Comparison of ENCODE assay signal across 25 cellular contexts in the genomic region with DNA sequence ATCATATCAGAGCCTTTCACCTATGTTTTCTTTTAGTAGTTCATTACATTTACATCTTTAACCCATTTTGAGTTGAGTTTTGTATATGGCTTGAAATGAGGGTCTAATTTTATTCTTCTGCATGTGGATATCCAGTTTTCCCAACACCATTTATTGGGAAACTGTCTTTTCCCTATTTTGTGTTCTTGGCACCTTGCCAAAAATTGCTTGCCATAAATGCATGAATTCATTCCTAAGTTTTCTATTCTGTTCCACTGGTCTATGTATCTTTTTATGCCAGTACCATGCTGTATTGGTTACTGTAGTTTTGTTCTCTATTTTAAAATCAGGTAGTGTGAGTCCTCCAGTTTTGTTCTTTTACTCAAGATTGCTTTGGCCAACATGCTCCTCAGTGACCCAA.
DNase-seq lines count a peak whose midpoint lies in the region; ATAC-seq, FAIRE-seq and TF ChIP-seq lines count a peak whose summit lies in the region.
"Had no signal": no experiment of that assay in that cellular context is flagged by ENCODE, and none has a peak within 500 bp of the region (broad histone marks: within the 10 kb centered on the region; RNA-seq: fewer than 3 reads in every experiment).

No MANE protein-coding gene starts in this region.

- POLR2A ChIA-PET in SK-N-SH (lab: Yijun Ruan, JAX): no interaction called here
- POLR2A ChIA-PET in HEK293 (lab: Yijun Ruan, JAX): no interaction called here
- POLR2A ChIA-PET in GM12878 (lab: Charles Lee): no interaction called here
- POLR2A ChIA-PET in activated CD4-positive, alpha-beta memory T cell treated with anti-CD3 and anti-CD28 coated beads for 36 hours (lab: Charles Lee): no interaction called here

- no peaks in the 10 kb centered on the region for H3K9me2 ChIP-seq in SK-N-SH

- H3K4me2 ChIP-seq in SK-N-SH: no peak overlapping the region
- H3K4me2 ChIP-seq in GM12878 (ENCODE audit: control insufficient read depth, insufficient read depth): no peak overlapping the region
- H3K4me2 ChIP-seq: A549; BLaER1 treated with 17β-estradiol and CSF1 and Interleukin-3, amounts not matched to agents 10 nM and 100 nM had no signal

- no peak overlapping the region for H3K9ac ChIP-seq in SK-N-SH
- no peak overlapping the region for H3K9ac ChIP-seq in GM12878 (ENCODE audit: control insufficient read depth, insufficient read depth, low read length)
- H3K9ac ChIP-seq: BLaER1 treated with 17β-estradiol and CSF1 and Interleukin-3, amounts not matched to agents 10 nM and 100 nM had no signal

- H3K4me1 ChIP-seq in SK-N-SH (ENCODE audit: control insufficient read depth in 1 of 2, insufficient read depth in 2 of 2, low read depth in 1 of 2, low read length in 1 of 2) (no peaks in the 10 kb centered on the region), HEK293 (ENCODE audit: control insufficient read depth, insufficient read depth, low read length) (no peaks in the 10 kb centered on the region), GM12878 (ENCODE audit: control insufficient read depth, insufficient read depth, low read length) (no peaks in the 10 kb centered on the region), adrenal gland (replicated peaks in 1 of 2) (no peaks in the 10 kb centered on the region)
- H3K4me1 ChIP-seq: A549; BLaER1 treated with 17β-estradiol and CSF1 and Interleukin-3, amounts not matched to agents 10 nM and 100 nM had no signal

- H3K27ac ChIP-seq in SK-N-SH (ENCODE audit: low read depth in 2 of 2, low read length in 1 of 2): no peak overlapping the region
- no peak overlapping the region for H3K27ac ChIP-seq in HEK293 (ENCODE audit: extremely low read depth, low read depth, low read length)
- H3K27ac ChIP-seq in GM12878 (ENCODE audit: control insufficient read depth, insufficient read depth): no peak overlapping the region
- H3K27ac ChIP-seq in adrenal gland: no peak overlapping the region
- H3K27ac ChIP-seq: 22Rv1; A549; BLaER1 treated with 17β-estradiol and CSF1 and Interleukin-3, amounts not matched to agents 10 nM and 100 nM; C4-2B had no signal

- BruUV-seq in GM12878 (replicated peaks; lab: Mats Ljungman, UMichigan): no TSS peak

- TF ChIP-seq EP300 in SK-N-SH (IDR thresholded peaks at IDR 0.05; ENCODE audit: borderline replicate concordance in 1 of 2, low read depth in 1 of 2, low read length in 1 of 2): no peak
- TF ChIP-seq EP300 in Ishikawa (IDR thresholded peaks at IDR 0.05; ENCODE audit: borderline replicate concordance): no peak
- no peak for TF ChIP-seq EP300 in GM12878 (IDR thresholded peaks at IDR 0.05; ENCODE audit: borderline replicate concordance in 1 of 2, control insufficient read depth in 1 of 2, low read depth in 2 of 2, low read length in 2 of 2)

- no peak for FAIRE-seq in GM12878 (lab: Jason Lieb, UNC)
- FAIRE-seq: A549, GM12891 had no signal

- no peak for TF ChIP-seq RAD21 in SK-N-SH (IDR thresholded peaks at IDR 0.05; ENCODE audit: low read length)
- TF ChIP-seq RAD21 in Ishikawa (IDR thresholded peaks at IDR 0.05; ENCODE audit: low read depth): no peak
- no peak for TF ChIP-seq RAD21 in GM12878 (IDR thresholded peaks at IDR 0.05; ENCODE audit: insufficient read depth, low read depth, low read length)

- TF ChIP-seq CTCF in SK-N-SH (IDR thresholded peaks at IDR 0.05): no peak
- TF ChIP-seq CTCF in HEK293 (tag by site-specific recombination; IDR thresholded peaks at IDR 0.05): no peak
- TF ChIP-seq CTCF in GM12878 (IDR thresholded peaks at IDR 0.05 in 2 of 3, conservative IDR thresholded peaks at IDR 0.05 in 1 of 3; ENCODE audit: control insufficient read depth in 2 of 3, extremely low read depth in 1 of 3, insufficient read depth in 1 of 3, low read depth in 3 of 3, low read length in 3 of 3): no peak
- no peak for TF ChIP-seq CTCF in adrenal gland (IDR thresholded peaks at IDR 0.05)

- RAD21 ChIA-PET in GM12878 (lab: Charles Lee; ENCODE audit: unreplicated experiment): no interaction called here

- H3K36me3 Mint-ChIP-seq in activated CD4-positive, alpha-beta memory T cell treated with anti-CD3 and anti-CD28 coated beads for 36 hours: no peaks in the 10 kb centered on the region
- H3K36me3 Mint-ChIP-seq: CD8-positive, alpha-beta T cell had no signal

- H3K4me3 ChIP-seq in SK-N-SH (ENCODE audit: low read depth in 2 of 2, low read length in 1 of 2) (no peak overlapping the region), HEK293 (ENCODE audit: low read depth, low read length) (no peak overlapping the region), GM12878 (no peak overlapping the region), adrenal gland (no peak overlapping the region)
- H3K4me3 ChIP-seq: A549; BLaER1 treated with 17β-estradiol and CSF1 and Interleukin-3, amounts not matched to agents 10 nM and 100 nM had no signal

- no peaks in the 10 kb centered on the region for H3K27me3 Mint-ChIP-seq in activated CD4-positive, alpha-beta memory T cell treated with anti-CD3 and anti-CD28 coated beads for 36 hours

- H2AFZ ChIP-seq in SK-N-SH (ENCODE audit: low read depth) (no peak overlapping the region), GM12878 (ENCODE audit: control insufficient read depth, low read depth, low read length) (no peak overlapping the region)

- no peak overlapping the region for H3K27ac Mint-ChIP-seq in activated CD4-positive, alpha-beta memory T cell treated with anti-CD3 and anti-CD28 coated beads for 36 hours
- H3K27ac Mint-ChIP-seq: B cell; CD4-positive, alpha-beta T cell; CD8-positive, alpha-beta T cell had no signal

- CTCF ChIA-PET in SK-N-SH (lab: Yijun Ruan, JAX) (no interaction called here), HEK293 (lab: Yijun Ruan, JAX) (no interaction called here), GM12878 (lab: Yijun Ruan, JAX) (no interaction called here)
- CTCF ChIA-PET in activated CD4-positive, alpha-beta memory T cell treated with anti-CD3 and anti-CD28 coated beads for 36 hours (lab: Charles Lee): no interaction called here

- no peaks in the 10 kb centered on the region for H4K20me1 ChIP-seq in SK-N-SH (ENCODE audit: insufficient read depth)
- H4K20me1 ChIP-seq in GM12878 (ENCODE audit: control insufficient read depth, insufficient read depth): no peaks in the 10 kb centered on the region
- H4K20me1 ChIP-seq: BLaER1 treated with 17β-estradiol and CSF1 and Interleukin-3, amounts not matched to agents 10 nM and 100 nM had no signal

- ATAC-seq in SK-N-SH treated with all-trans-retinoic acid at 6 μM for 48 hours: no peak
- ATAC-seq in GM12878: no peak
- no peak for ATAC-seq in GM18868 (IDR thresholded peaks at IDR 0.05; ENCODE audit: unreplicated experiment)
- ATAC-seq: A549; CD8-positive, alpha-beta T cell had no signal

- no peak overlapping the region for H3K4me3 Mint-ChIP-seq in activated CD4-positive, alpha-beta memory T cell treated with anti-CD3 and anti-CD28 coated beads for 36 hours
- H3K4me3 Mint-ChIP-seq: B cell; CD4-positive, alpha-beta T cell; CD8-positive, alpha-beta T cell had no signal

- no peaks in the 10 kb centered on the region for H3K9me3 ChIP-seq in SK-N-SH
- H3K9me3 ChIP-seq in HEK293 (ENCODE audit: control insufficient read depth, insufficient read depth, low read depth, low read length): no peaks in the 10 kb centered on the region
- no peaks in the 10 kb centered on the region for H3K9me3 ChIP-seq in GM12878 (replicated peaks; ENCODE audit: control insufficient read depth, insufficient read depth, low read length)
- H3K9me3 ChIP-seq in adrenal gland (replicated peaks in 1 of 3): no peaks in the 10 kb centered on the region
- H3K9me3 ChIP-seq: A549; BLaER1 treated with 17β-estradiol and CSF1 and Interleukin-3, amounts not matched to agents 10 nM and 100 nM had no signal

- intact Hi-C loops in GM12878 (cut with micrococcal nuclease; ENCODE audit: unreplicated experiment) (no loop called here), adrenal gland (cut with DNase I) (no loop called here)
- intact Hi-C loops in activated CD4-positive, alpha-beta memory T cell treated with anti-CD3 and anti-CD28 coated beads for 36 hours (cut with micrococcal nuclease): no loop called here

- no peak for DNase-seq in SK-N-SH
- no peak for DNase-seq in GM12878 (ENCODE audit: low read depth, low spot score)
- DNase-seq in activated CD4-positive, alpha-beta memory T cell treated with anti-CD3 and anti-CD28 coated beads for 36 hours: no peak
- no peak for DNase-seq in adrenal gland
- DNase-seq: AML-193; CD4-positive, alpha-beta T cell; CD8-positive, alpha-beta T cell; COR-L47; DMS 273 treated with DMSO at 0.1 percent for 48 hours; DMS153; DMS53; DMS79; DND-41; EL; GDM1 had no signal

- no peaks in the 10 kb centered on the region for H3K4me1 Mint-ChIP-seq in activated CD4-positive, alpha-beta memory T cell treated with anti-CD3 and anti-CD28 coated beads for 36 hours (ENCODE audit: low read depth)
- H3K4me1 Mint-ChIP-seq: B cell had no signal

- H3K79me2 ChIP-seq in SK-N-SH (ENCODE audit: insufficient read depth): no peaks in the 10 kb centered on the region
- no peaks in the 10 kb centered on the region for H3K79me2 ChIP-seq in GM12878 (ENCODE audit: control insufficient read depth, insufficient read depth, low read length)

- SMC1A ChIA-PET in GM12878 (lab: Charles Lee; ENCODE audit: uncharacterized antibody, unreplicated experiment): no interaction called here

- in situ Hi-C loops in GM12878 (cut with MboI): no loop called here

- H3F3A ChIP-seq in SK-N-SH (replicated peaks; ENCODE audit: insufficient read depth): no peaks in the 10 kb centered on the region

- no peak for TF ChIP-seq POLR2A in GM12878 (IDR thresholded peaks at IDR 0.05; ENCODE audit: low read depth, low read length)
- TF ChIP-seq POLR2A in adrenal gland (IDR thresholded peaks at IDR 0.05): no peak

- no peaks in the 10 kb centered on the region for H3K9me3 Mint-ChIP-seq in activated CD4-positive, alpha-beta memory T cell treated with anti-CD3 and anti-CD28 coated beads for 36 hours
- H3K9me3 Mint-ChIP-seq: CD8-positive, alpha-beta T cell had no signal

- no peaks in the 10 kb centered on the region for H3K27me3 ChIP-seq in SK-N-SH (ENCODE audit: insufficient read depth)
- H3K27me3 ChIP-seq in GM12878 (replicated peaks in 1 of 2; ENCODE audit: control insufficient read depth in 2 of 2, insufficient read depth in 2 of 2, low read length in 1 of 2): no peaks in the 10 kb centered on the region
- no peaks in the 10 kb centered on the region for H3K27me3 ChIP-seq in adrenal gland
- H3K27me3 ChIP-seq: BLaER1 treated with 17β-estradiol and CSF1 and Interleukin-3, amounts not matched to agents 10 nM and 100 nM had no signal

- H3K36me3 ChIP-seq in SK-N-SH (replicated peaks in 1 of 2; ENCODE audit: control insufficient read depth in 1 of 2, insufficient read depth in 2 of 2, low read length in 1 of 2): no peaks in the 10 kb centered on the region
- H3K36me3 ChIP-seq in HEK293 (ENCODE audit: control insufficient read depth in 2 of 2, insufficient read depth in 1 of 2, low read length in 2 of 2): no peaks in the 10 kb centered on the region
- H3K36me3 ChIP-seq in GM12878 (ENCODE audit: control insufficient read depth in 2 of 2, insufficient read depth in 2 of 2, low read length in 1 of 2): no peaks in the 10 kb centered on the region
- no peaks in the 10 kb centered on the region for H3K36me3 ChIP-seq in adrenal gland (replicated peaks in 1 of 2)
- H3K36me3 ChIP-seq: BLaER1 treated with 17β-estradiol and CSF1 and Interleukin-3, amounts not matched to agents 10 nM and 100 nM had no signal

TF ChIP-seq in Ishikawa, 13 proteins besides CTCF, POLR2A, EP300 and RAD21 (continues in another document):
- TF ChIP-seq YY1 (IDR thresholded peaks at IDR 0.05; ENCODE audit: low read depth): no peak

TF ChIP-seq in GM12878, 131 proteins besides CTCF, POLR2A, EP300 and RAD21 (continues in another document):
- TF ChIP-seq SREBF2 (IDR thresholded peaks at IDR 0.05; ENCODE audit: low read length): no peak
